1 cellular context compared by ENCODE assay signal in genomic region chr16:89923640-89924297, GRCh38.
TF ChIP-seq lines count a peak whose summit lies in the region.

No MANE protein-coding gene starts in this region.

TF ChIP-seq in HepG2, 621 proteins besides CTCF, POLR2A, EP300 and RAD21 (continues in another document):
- TF ChIP-seq REXO4 (CRISPR knock-in tag; IDR thresholded peaks at IDR 0.05; ENCODE audit: borderline replicate concordance) (no peak), ZNF44 (CRISPR knock-in tag; IDR thresholded peaks at IDR 0.05) (0 out of 2 replicates have a peak, but pooled peaks have one; percentile 52), ARNT2 (CRISPR knock-in tag; IDR thresholded peaks at IDR 0.05; ENCODE audit: low read depth) (no peak), RFX1 (IDR thresholded peaks at IDR 0.05) (no peak), U2AF1 (optimal IDR thresholded peaks at IDR 0.05; ENCODE audit: low read depth, low read length) (no peak), ZNF749 (CRISPR knock-in tag; IDR thresholded peaks at IDR 0.05; ENCODE audit: borderline replicate concordance) (no peak), CERS6 (CRISPR knock-in tag; IDR thresholded peaks at IDR 0.05) (no peak), GZF1 (CRISPR knock-in tag; IDR thresholded peaks at IDR 0.05) (no peak), SRSF1 (optimal IDR thresholded peaks at IDR 0.05; ENCODE audit: low read depth, low read length) (no peak), BRCA1 (CRISPR knock-in tag; IDR thresholded peaks at IDR 0.05) (no peak), ZBTB44 (CRISPR knock-in tag; IDR thresholded peaks at IDR 0.05) (no peak), ZNF589 (CRISPR knock-in tag; conservative IDR thresholded peaks at IDR 0.05) (no peak), ZNF572 (CRISPR knock-in tag; IDR thresholded peaks at IDR 0.05) (0 out of 2 replicates have a peak, but pooled peaks have one; percentile 80), ZNF777 (CRISPR knock-in tag; IDR thresholded peaks at IDR 0.05) (peak; percentile 27), KDM3A (CRISPR knock-in tag; IDR thresholded peaks at IDR 0.05; ENCODE audit: low read depth) (no peak), ZNF597 (CRISPR knock-in tag; IDR thresholded peaks at IDR 0.05) (no peak), MIXL1 (CRISPR knock-in tag; IDR thresholded peaks at IDR 0.05) (no peak), MXD3 (CRISPR knock-in tag; IDR thresholded peaks at IDR 0.05) (no peak), MIER2 (CRISPR knock-in tag; IDR thresholded peaks at IDR 0.05) (0 out of 2 replicates have a peak, but pooled peaks have one; percentile 2), PATZ1 (CRISPR knock-in tag; IDR thresholded peaks at IDR 0.05) (0 out of 2 replicates have a peak, but pooled peaks have one; percentile 4), ZNF670 (CRISPR knock-in tag; IDR thresholded peaks at IDR 0.05; ENCODE audit: borderline replicate concordance) (no peak), ZBTB2 (CRISPR knock-in tag; IDR thresholded peaks at IDR 0.05; ENCODE audit: low read depth) (0 out of 2 replicates have a peak, but pooled peaks have one; percentile 53), ZHX2 (IDR thresholded peaks at IDR 0.05; ENCODE audit: low read depth) (no peak), ZHX2 (CRISPR knock-in tag; IDR thresholded peaks at IDR 0.05; ENCODE audit: borderline replicate concordance) (no peak), ZNF629 (CRISPR knock-in tag; conservative IDR thresholded peaks at IDR 0.05) (0 out of 2 replicates have a peak, but pooled peaks have one; percentile 6), ZNF543 (CRISPR knock-in tag; IDR thresholded peaks at IDR 0.05) (no peak), SMARCE1 (IDR thresholded peaks at IDR 0.05; ENCODE audit: borderline replicate concordance) (no peak), CREBL2 (CRISPR knock-in tag; IDR thresholded peaks at IDR 0.05; ENCODE audit: borderline replicate concordance) (0 out of 2 replicates have a peak, but pooled peaks have one; percentile 72), KAT2B (IDR thresholded peaks at IDR 0.05; ENCODE audit: borderline replicate concordance, low read depth, low read length) (no peak), ATF3 (CRISPR knock-in tag; IDR thresholded peaks at IDR 0.05) (no peak), HMGXB4 (CRISPR knock-in tag; IDR thresholded peaks at IDR 0.05; ENCODE audit: borderline replicate concordance in 1 of 2, low read depth in 1 of 2) (peak in 1 of 2 experiments; percentile 40; a peak in 1 of 4 replicates), ZNF367 (CRISPR knock-in tag; IDR thresholded peaks at IDR 0.05; ENCODE audit: borderline replicate concordance) (no peak), POLR2AphosphoS5 (IDR thresholded peaks at IDR 0.05; ENCODE audit: low read depth, low read length) (no peak), YEATS2 (CRISPR knock-in tag; IDR thresholded peaks at IDR 0.05; ENCODE audit: borderline replicate concordance) (no peak), DNMT3B (CRISPR knock-in tag; conservative IDR thresholded peaks at IDR 0.05) (no peak), DDIT3 (CRISPR knock-in tag; IDR thresholded peaks at IDR 0.05) (no peak), ZNF329 (CRISPR knock-in tag; IDR thresholded peaks at IDR 0.05; ENCODE audit: low read depth) (no peak), ZNF12 (CRISPR knock-in tag; IDR thresholded peaks at IDR 0.05) (no peak), NR2F2 (IDR thresholded peaks at IDR 0.05; ENCODE audit: borderline replicate concordance, low read depth) (no peak), MBNL3 (CRISPR knock-in tag; conservative IDR thresholded peaks at IDR 0.05) (no peak), PLRG1 (conservative IDR thresholded peaks at IDR 0.05) (no peak), ZFY (CRISPR knock-in tag; IDR thresholded peaks at IDR 0.05) (no peak), EHMT2 (IDR thresholded peaks at IDR 0.05; ENCODE audit: borderline replicate concordance, low read depth, low read length) (no peak), DR1 (CRISPR knock-in tag; IDR thresholded peaks at IDR 0.05) (no peak), ZFP41 (CRISPR knock-in tag; IDR thresholded peaks at IDR 0.05; ENCODE audit: borderline replicate concordance) (no peak), ONECUT2 (CRISPR knock-in tag; IDR thresholded peaks at IDR 0.05) (no peak), PAX8 (CRISPR knock-in tag; IDR thresholded peaks at IDR 0.05; ENCODE audit: borderline replicate concordance) (no peak), ZNF510 (CRISPR knock-in tag; IDR thresholded peaks at IDR 0.05; ENCODE audit: low read depth) (no peak), ZNF503 (CRISPR knock-in tag; IDR thresholded peaks at IDR 0.05) (no peak)
